Comparison of ENCODE assay signal across 1 cellular context in genomic region chr12:2963154-2963759, GRCh38.
A peak's percentile ranks its signal among the peaks of the same experiment; 100 is the strongest.
TF ChIP-seq lines count a peak whose summit lies in the region.

No MANE protein-coding gene starts in this region.

TF ChIP-seq in HepG2, 621 proteins besides CTCF, POLR2A, EP300 and RAD21 (continued from another document and continues in another):
- TF ChIP-seq ZNF609 (CRISPR knock-in tag; IDR thresholded peaks at IDR 0.05; ENCODE audit: borderline replicate concordance) (peak; percentile 13; the same call in 1 of the 2 replicates), HNF1B (CRISPR knock-in tag; IDR thresholded peaks at IDR 0.05) (peak; percentile 55; the same call in 1 of the 2 replicates), ATF4 (CRISPR knock-in tag; IDR thresholded peaks at IDR 0.05) (no peak), ZSCAN22 (CRISPR knock-in tag; IDR thresholded peaks at IDR 0.05) (no peak), SRSF1 (optimal IDR thresholded peaks at IDR 0.05; ENCODE audit: low read depth, low read length) (no peak), THAP8 (CRISPR knock-in tag; IDR thresholded peaks at IDR 0.05; ENCODE audit: borderline replicate concordance) (no peak), IRF9 (CRISPR knock-in tag; IDR thresholded peaks at IDR 0.05; ENCODE audit: borderline replicate concordance) (no peak), BCL6 (CRISPR knock-in tag; IDR thresholded peaks at IDR 0.05) (peak; percentile 55), ZNF607 (CRISPR knock-in tag; IDR thresholded peaks at IDR 0.05; ENCODE audit: borderline replicate concordance) (0 out of 2 replicates have a peak, but pooled peaks have one; percentile 36), PITX1 (CRISPR knock-in tag; IDR thresholded peaks at IDR 0.05) (peak; percentile 39), SMARCE1 (IDR thresholded peaks at IDR 0.05; ENCODE audit: borderline replicate concordance) (no peak), ZNF10 (CRISPR knock-in tag; IDR thresholded peaks at IDR 0.05; ENCODE audit: borderline replicate concordance, low read depth) (no peak), ZNF558 (CRISPR knock-in tag; IDR thresholded peaks at IDR 0.05; ENCODE audit: borderline replicate concordance) (no peak), SAP130 (CRISPR knock-in tag; IDR thresholded peaks at IDR 0.05; ENCODE audit: low read depth) (peak; percentile 91), ONECUT2 (CRISPR knock-in tag; IDR thresholded peaks at IDR 0.05) (no peak), ZNF414 (CRISPR knock-in tag; IDR thresholded peaks at IDR 0.05) (0 out of 2 replicates have a peak, but pooled peaks have one; percentile 27), JDP2 (CRISPR knock-in tag; IDR thresholded peaks at IDR 0.05; ENCODE audit: borderline replicate concordance) (no peak), HNF1A (IDR thresholded peaks at IDR 0.05; ENCODE audit: low read depth) (no peak), HNF1A (CRISPR knock-in tag; IDR thresholded peaks at IDR 0.05; ENCODE audit: borderline replicate concordance) (peak; percentile 45; the same call in 1 of the 2 replicates), ZFP41 (CRISPR knock-in tag; IDR thresholded peaks at IDR 0.05; ENCODE audit: borderline replicate concordance) (no peak), SP5 (CRISPR knock-in tag; IDR thresholded peaks at IDR 0.05; ENCODE audit: borderline replicate concordance, low read depth) (peak; percentile 90), ZNF552 (CRISPR knock-in tag; IDR thresholded peaks at IDR 0.05; ENCODE audit: borderline replicate concordance) (no peak), ZNF646 (CRISPR knock-in tag; IDR thresholded peaks at IDR 0.05) (peak; percentile 31; the same call in 1 of the 2 replicates), KAT2B (IDR thresholded peaks at IDR 0.05; ENCODE audit: borderline replicate concordance, low read depth, low read length) (no peak), FUBP1 (CRISPR knock-in tag; IDR thresholded peaks at IDR 0.05; ENCODE audit: borderline replicate concordance) (no peak), ZNF709 (CRISPR knock-in tag; IDR thresholded peaks at IDR 0.05) (no peak), ZNF382 (CRISPR knock-in tag; IDR thresholded peaks at IDR 0.05; ENCODE audit: borderline replicate concordance) (no peak), PHF20 (CRISPR knock-in tag; IDR thresholded peaks at IDR 0.05) (no peak), HCFC1 (IDR thresholded peaks at IDR 0.05; ENCODE audit: low read depth, low read length) (no peak), PAF1 (CRISPR knock-in tag; IDR thresholded peaks at IDR 0.05) (no peak), ZNF30 (CRISPR knock-in tag; IDR thresholded peaks at IDR 0.05) (no peak)
